ENCODE assay signal across 1 cellular context in genomic region chr9:135506327-135507103, GRCh38.
TF ChIP-seq lines count a peak whose summit lies in the region.

No MANE protein-coding gene starts in this region.

TF ChIP-seq in HepG2, 621 proteins besides CTCF, POLR2A, EP300 and RAD21 (continued from another document):
- TF ChIP-seq FOXA3 (CRISPR knock-in tag; IDR thresholded peaks at IDR 0.05) (no peak), ZMAT5 (CRISPR knock-in tag; IDR thresholded peaks at IDR 0.05; ENCODE audit: borderline replicate concordance, low read depth) (no peak), ZNF17 (CRISPR knock-in tag; IDR thresholded peaks at IDR 0.05) (no peak), ZNF562 (CRISPR knock-in tag; IDR thresholded peaks at IDR 0.05; ENCODE audit: borderline replicate concordance) (no peak), FOSL2 (CRISPR knock-in tag; IDR thresholded peaks at IDR 0.05) (no peak), ZNF225 (CRISPR knock-in tag; IDR thresholded peaks at IDR 0.05) (no peak), ZNF574 (CRISPR knock-in tag; IDR thresholded peaks at IDR 0.05) (peak; percentile 36; the same call in 1 of the 2 replicates), KDM5A (IDR thresholded peaks at IDR 0.05; ENCODE audit: borderline replicate concordance, low read length) (no peak), ARID4A (CRISPR knock-in tag; IDR thresholded peaks at IDR 0.05; ENCODE audit: borderline replicate concordance) (no peak; the same call in 1 of the 2 replicates), TBP (CRISPR knock-in tag; IDR thresholded peaks at IDR 0.05) (no peak), ZNF567 (CRISPR knock-in tag; IDR thresholded peaks at IDR 0.05; ENCODE audit: borderline replicate concordance) (no peak), NFIB (CRISPR knock-in tag; IDR thresholded peaks at IDR 0.05; ENCODE audit: borderline replicate concordance) (no peak), ZNF180 (CRISPR knock-in tag; IDR thresholded peaks at IDR 0.05; ENCODE audit: borderline replicate concordance, low read depth) (no peak), SNAPC5 (CRISPR knock-in tag; IDR thresholded peaks at IDR 0.05; ENCODE audit: borderline replicate concordance) (no peak), PCBP1 (IDR thresholded peaks at IDR 0.05; ENCODE audit: borderline replicate concordance, low read depth, low read length) (0 out of 2 replicates have a peak, but pooled peaks have one; percentile 12), ZKSCAN1 (IDR thresholded peaks at IDR 0.05; ENCODE audit: low read length) (no peak), TBX3 (IDR thresholded peaks at IDR 0.05; ENCODE audit: borderline replicate concordance) (no peak), KLF15 (CRISPR knock-in tag; IDR thresholded peaks at IDR 0.05; ENCODE audit: borderline replicate concordance) (no peak), RARG (CRISPR knock-in tag; IDR thresholded peaks at IDR 0.05; ENCODE audit: low read depth) (no peak), HNRNPK (IDR thresholded peaks at IDR 0.05; ENCODE audit: low read depth, low read length, poor library complexity, severe bottlenecking) (no peak), KLF13 (CRISPR knock-in tag; IDR thresholded peaks at IDR 0.05) (no peak), ETV6 (CRISPR knock-in tag; conservative IDR thresholded peaks at IDR 0.05) (no peak), HIVEP1 (CRISPR knock-in tag; IDR thresholded peaks at IDR 0.05) (no peak), KDM2A (CRISPR knock-in tag; IDR thresholded peaks at IDR 0.05; ENCODE audit: borderline replicate concordance, low read depth) (0 out of 2 replicates have a peak, but pooled peaks have one; percentile 35), KDM4B (CRISPR knock-in tag; IDR thresholded peaks at IDR 0.05) (no peak), ZNF772 (CRISPR knock-in tag; IDR thresholded peaks at IDR 0.05) (no peak), TEAD3 (CRISPR knock-in tag; optimal IDR thresholded peaks at IDR 0.05; ENCODE audit: borderline replicate concordance) (no peak), HMGA1 (CRISPR knock-in tag; conservative IDR thresholded peaks at IDR 0.05) (no peak)
- TF ChIP-seq, protein P1, sequence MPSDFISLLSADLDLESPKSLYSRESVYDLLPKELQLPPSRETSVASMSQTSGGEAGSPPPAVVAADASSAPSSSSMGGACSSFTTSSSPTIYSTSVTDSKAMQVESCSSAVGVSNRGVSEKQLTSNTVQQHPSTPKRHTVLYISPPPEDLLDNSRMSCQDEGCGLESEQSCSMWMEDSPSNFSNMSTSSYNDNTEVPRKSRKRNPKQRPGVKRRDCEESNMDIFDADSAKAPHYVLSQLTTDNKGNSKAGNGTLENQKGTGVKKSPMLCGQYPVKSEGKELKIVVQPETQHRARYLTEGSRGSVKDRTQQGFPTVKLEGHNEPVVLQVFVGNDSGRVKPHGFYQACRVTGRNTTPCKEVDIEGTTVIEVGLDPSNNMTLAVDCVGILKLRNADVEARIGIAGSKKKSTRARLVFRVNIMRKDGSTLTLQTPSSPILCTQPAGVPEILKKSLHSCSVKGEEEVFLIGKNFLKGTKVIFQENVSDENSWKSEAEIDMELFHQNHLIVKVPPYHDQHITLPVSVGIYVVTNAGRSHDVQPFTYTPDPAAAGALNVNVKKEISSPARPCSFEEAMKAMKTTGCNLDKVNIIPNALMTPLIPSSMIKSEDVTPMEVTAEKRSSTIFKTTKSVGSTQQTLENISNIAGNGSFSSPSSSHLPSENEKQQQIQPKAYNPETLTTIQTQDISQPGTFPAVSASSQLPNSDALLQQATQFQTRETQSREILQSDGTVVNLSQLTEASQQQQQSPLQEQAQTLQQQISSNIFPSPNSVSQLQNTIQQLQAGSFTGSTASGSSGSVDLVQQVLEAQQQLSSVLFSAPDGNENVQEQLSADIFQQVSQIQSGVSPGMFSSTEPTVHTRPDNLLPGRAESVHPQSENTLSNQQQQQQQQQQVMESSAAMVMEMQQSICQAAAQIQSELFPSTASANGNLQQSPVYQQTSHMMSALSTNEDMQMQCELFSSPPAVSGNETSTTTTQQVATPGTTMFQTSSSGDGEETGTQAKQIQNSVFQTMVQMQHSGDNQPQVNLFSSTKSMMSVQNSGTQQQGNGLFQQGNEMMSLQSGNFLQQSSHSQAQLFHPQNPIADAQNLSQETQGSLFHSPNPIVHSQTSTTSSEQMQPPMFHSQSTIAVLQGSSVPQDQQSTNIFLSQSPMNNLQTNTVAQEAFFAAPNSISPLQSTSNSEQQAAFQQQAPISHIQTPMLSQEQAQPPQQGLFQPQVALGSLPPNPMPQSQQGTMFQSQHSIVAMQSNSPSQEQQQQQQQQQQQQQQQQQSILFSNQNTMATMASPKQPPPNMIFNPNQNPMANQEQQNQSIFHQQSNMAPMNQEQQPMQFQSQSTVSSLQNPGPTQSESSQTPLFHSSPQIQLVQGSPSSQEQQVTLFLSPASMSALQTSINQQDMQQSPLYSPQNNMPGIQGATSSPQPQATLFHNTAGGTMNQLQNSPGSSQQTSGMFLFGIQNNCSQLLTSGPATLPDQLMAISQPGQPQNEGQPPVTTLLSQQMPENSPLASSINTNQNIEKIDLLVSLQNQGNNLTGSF (CRISPR knock-in tag; IDR thresholded peaks at IDR 0.05), result no peak
- TF ChIP-seq, protein P2, sequence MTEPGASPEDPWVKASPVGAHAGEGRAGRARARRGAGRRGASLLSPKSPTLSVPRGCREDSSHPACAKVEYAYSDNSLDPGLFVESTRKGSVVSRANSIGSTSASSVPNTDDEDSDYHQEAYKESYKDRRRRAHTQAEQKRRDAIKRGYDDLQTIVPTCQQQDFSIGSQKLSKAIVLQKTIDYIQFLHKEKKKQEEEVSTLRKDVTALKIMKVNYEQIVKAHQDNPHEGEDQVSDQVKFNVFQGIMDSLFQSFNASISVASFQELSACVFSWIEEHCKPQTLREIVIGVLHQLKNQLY (CRISPR knock-in tag; IDR thresholded peaks at IDR 0.05), result no peak
- TF ChIP-seq, protein P3, sequence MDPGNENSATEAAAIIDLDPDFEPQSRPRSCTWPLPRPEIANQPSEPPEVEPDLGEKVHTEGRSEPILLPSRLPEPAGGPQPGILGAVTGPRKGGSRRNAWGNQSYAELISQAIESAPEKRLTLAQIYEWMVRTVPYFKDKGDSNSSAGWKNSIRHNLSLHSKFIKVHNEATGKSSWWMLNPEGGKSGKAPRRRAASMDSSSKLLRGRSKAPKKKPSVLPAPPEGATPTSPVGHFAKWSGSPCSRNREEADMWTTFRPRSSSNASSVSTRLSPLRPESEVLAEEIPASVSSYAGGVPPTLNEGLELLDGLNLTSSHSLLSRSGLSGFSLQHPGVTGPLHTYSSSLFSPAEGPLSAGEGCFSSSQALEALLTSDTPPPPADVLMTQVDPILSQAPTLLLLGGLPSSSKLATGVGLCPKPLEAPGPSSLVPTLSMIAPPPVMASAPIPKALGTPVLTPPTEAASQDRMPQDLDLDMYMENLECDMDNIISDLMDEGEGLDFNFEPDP (CRISPR knock-in tag; conservative IDR thresholded peaks at IDR 0.05), result no peak
- TF ChIP-seq, protein P4, sequence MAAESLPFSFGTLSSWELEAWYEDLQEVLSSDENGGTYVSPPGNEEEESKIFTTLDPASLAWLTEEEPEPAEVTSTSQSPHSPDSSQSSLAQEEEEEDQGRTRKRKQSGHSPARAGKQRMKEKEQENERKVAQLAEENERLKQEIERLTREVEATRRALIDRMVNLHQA (CRISPR knock-in tag; IDR thresholded peaks at IDR 0.05), result no peak
- TF ChIP-seq, protein P5, sequence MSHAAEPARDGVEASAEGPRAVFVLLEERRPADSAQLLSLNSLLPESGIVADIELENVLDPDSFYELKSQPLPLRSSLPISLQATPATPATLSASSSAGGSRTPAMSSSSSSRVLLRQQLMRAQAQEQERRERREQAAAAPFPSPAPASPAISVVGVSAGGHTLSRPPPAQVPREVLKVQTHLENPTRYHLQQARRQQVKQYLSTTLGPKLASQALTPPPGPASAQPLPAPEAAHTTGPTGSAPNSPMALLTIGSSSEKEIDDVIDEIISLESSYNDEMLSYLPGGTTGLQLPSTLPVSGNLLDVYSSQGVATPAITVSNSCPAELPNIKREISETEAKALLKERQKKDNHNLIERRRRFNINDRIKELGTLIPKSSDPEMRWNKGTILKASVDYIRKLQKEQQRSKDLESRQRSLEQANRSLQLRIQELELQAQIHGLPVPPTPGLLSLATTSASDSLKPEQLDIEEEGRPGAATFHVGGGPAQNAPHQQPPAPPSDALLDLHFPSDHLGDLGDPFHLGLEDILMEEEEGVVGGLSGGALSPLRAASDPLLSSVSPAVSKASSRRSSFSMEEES (CRISPR knock-in tag; IDR thresholded peaks at IDR 0.05), result no peak
- TF ChIP-seq, protein P6, sequence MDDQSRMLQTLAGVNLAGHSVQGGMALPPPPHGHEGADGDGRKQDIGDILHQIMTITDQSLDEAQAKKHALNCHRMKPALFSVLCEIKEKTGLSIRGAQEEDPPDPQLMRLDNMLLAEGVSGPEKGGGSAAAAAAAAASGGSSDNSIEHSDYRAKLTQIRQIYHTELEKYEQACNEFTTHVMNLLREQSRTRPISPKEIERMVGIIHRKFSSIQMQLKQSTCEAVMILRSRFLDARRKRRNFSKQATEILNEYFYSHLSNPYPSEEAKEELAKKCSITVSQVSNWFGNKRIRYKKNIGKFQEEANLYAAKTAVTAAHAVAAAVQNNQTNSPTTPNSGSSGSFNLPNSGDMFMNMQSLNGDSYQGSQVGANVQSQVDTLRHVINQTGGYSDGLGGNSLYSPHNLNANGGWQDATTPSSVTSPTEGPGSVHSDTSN (CRISPR knock-in tag; IDR thresholded peaks at IDR 0.05; ENCODE audit: borderline replicate concordance), result no peak
